In genomic region chr21:45590246-45590725, GRCh38 we compare ENCODE assay signal across 9 cellular contexts. TPM values are rescaled to one million over a fixed set of nuclear protein-coding genes. Genes with fewer than 3 reads are reported as not detected.
DNase-seq lines count a peak whose midpoint lies in the region; ATAC-seq and TF ChIP-seq lines count a peak whose summit lies in the region.
"Had no signal": no experiment of that assay in that cellular context is flagged by ENCODE, and none has a peak within 500 bp of the region (broad histone marks: within the 10 kb centered on the region; RNA-seq: fewer than 3 reads in every experiment).

No MANE protein-coding gene starts in this region.

- peak overlapping the region in 9 of 11 experiments; percentile 29 to 66 (median 53); a peak in 12 of 22 replicates for H3K9ac ChIP-seq in BLaER1 treated with 17β-estradiol and CSF1 and Interleukin-3, amounts not matched to agents 10 nM and 100 nM

- DNase-seq in HL-60 (ENCODE audit: low read depth in 1 of 2, low spot score in 1 of 2), result peak; percentile 41 to 50
- peak; percentile 72 for DNase-seq in activated T-cell treated with anti-CD3 and anti-CD28 coated beads, Interleukin-2, amount 50 U/mL, for 4 hours
- peak in 1 of 2 donors; percentile 17 for DNase-seq in foreskin keratinocyte
- DNase-seq in prostate gland (ENCODE audit: low spot score), result peak; percentile 21
- DNase-seq in vagina (ENCODE audit: extremely low spot score in 2 of 2), result no peak
- DNase-seq in NCI-H526 treated with DMSO at 0.1 percent for 48 hours (lab: John Stamatoyannopoulos, UW), result no peak
- DNase-seq in NCI-H1105 treated with DMSO at 0.1 percent for 48 hours (lab: John Stamatoyannopoulos, UW), result no peak

- H3K36me3 ChIP-seq in BLaER1 treated with 17β-estradiol and CSF1 and Interleukin-3, amounts not matched to agents 10 nM and 100 nM, result no peaks in the 10 kb centered on the region; a peak in 2 of 22 replicates
- H3K36me3 ChIP-seq in prostate gland, result no peaks in the 10 kb centered on the region
- no peaks in the 10 kb centered on the region for H3K36me3 ChIP-seq in vagina

- H3K4me1 ChIP-seq in BLaER1 treated with 17β-estradiol and CSF1 and Interleukin-3, amounts not matched to agents 10 nM and 100 nM, result peaks cover 0 to 46% (median 26%) of the 10 kb centered on the region in 10 experiments; a peak in 16 of 20 replicates
- H3K4me1 ChIP-seq in foreskin keratinocyte (no peaks in the 10 kb centered on the region), prostate gland (replicated peaks) (peaks cover 4% of the 10 kb centered on the region), vagina (peaks cover 16% of the 10 kb centered on the region)

- H3K4me2 ChIP-seq in BLaER1 treated with 17β-estradiol and CSF1 and Interleukin-3, amounts not matched to agents 10 nM and 100 nM, result peak overlapping the region; percentile 65 to 82 (median 72)

- peaks cover 2% of the 10 kb centered on the region for H3K36me3 Mint-ChIP-seq in activated T-cell treated with anti-CD3 and anti-CD28 coated beads, Interleukin-2, amount 50 U/mL, for 4 hours (ENCODE audit: insufficient read depth)

- peaks cover 17% of the 10 kb centered on the region for H3K9me3 Mint-ChIP-seq in activated T-cell treated with anti-CD3 and anti-CD28 coated beads, Interleukin-2, amount 50 U/mL, for 4 hours

- no peak for TF ChIP-seq POLR2A in prostate gland (IDR thresholded peaks at IDR 0.05)
- no peak for TF ChIP-seq POLR2A in vagina (IDR thresholded peaks at IDR 0.05)

- peak overlapping the region; percentile 42 to 68 (median 52); a peak in 16 of 20 replicates for H3K4me3 ChIP-seq in BLaER1 treated with 17β-estradiol and CSF1 and Interleukin-3, amounts not matched to agents 10 nM and 100 nM
- H3K4me3 ChIP-seq in HL-60 (replicated peaks; ENCODE audit: insufficient read depth, low read length), result peak overlapping the region; percentile 55
- H3K4me3 ChIP-seq in prostate gland, result peak overlapping the region; percentile 27 to 38
- H3K4me3 ChIP-seq in vagina, result peak overlapping the region; percentile 37

- intact Hi-C loops in prostate gland (cut with DNase I) (no loop called here), vagina (cut with DNase I) (no loop called here)

- H4K20me1 ChIP-seq in BLaER1 treated with 17β-estradiol and CSF1 and Interleukin-3, amounts not matched to agents 10 nM and 100 nM, result no peaks in the 10 kb centered on the region

- TF ChIP-seq CTCF in HL-60 (IDR thresholded peaks at IDR 0.05; ENCODE audit: insufficient read depth, low read length) (no peak), foreskin keratinocyte (conservative IDR thresholded peaks at IDR 0.05) (no peak), prostate gland (IDR thresholded peaks at IDR 0.05) (no peak), vagina (IDR thresholded peaks at IDR 0.05) (no peak)

- peak overlapping the region; percentile 53 for H3K4me3 Mint-ChIP-seq in activated T-cell treated with anti-CD3 and anti-CD28 coated beads, Interleukin-2, amount 50 U/mL, for 4 hours
- H3K4me3 Mint-ChIP-seq: nephron had no signal

- WGBS in prostate gland, result 4% methylated on average over 38 of the region's 46 CpGs

- H3K27me3 Mint-ChIP-seq in activated T-cell treated with anti-CD3 and anti-CD28 coated beads, Interleukin-2, amount 50 U/mL, for 4 hours (ENCODE audit: low read depth), result peaks cover 14% of the 10 kb centered on the region

- peaks cover 42 to 58% (median 50%) of the 10 kb centered on the region in 11 experiments for H3K9me3 ChIP-seq in BLaER1 treated with 17β-estradiol and CSF1 and Interleukin-3, amounts not matched to agents 10 nM and 100 nM (replicated peaks in 1 of 11)
- H3K9me3 ChIP-seq in prostate gland (no peaks in the 10 kb centered on the region), vagina (peaks cover 7% of the 10 kb centered on the region)

- H3K27me3 ChIP-seq in BLaER1 treated with 17β-estradiol and CSF1 and Interleukin-3, amounts not matched to agents 10 nM and 100 nM, result peaks cover 0 to 3% (median 0%) of the 10 kb centered on the region in 11 experiments; a peak in 5 of 22 replicates
- H3K27me3 ChIP-seq in HL-60 (ENCODE audit: insufficient read depth, poor library complexity, severe bottlenecking) (peaks cover 2% of the 10 kb centered on the region), foreskin keratinocyte (peaks cover 30% of the 10 kb centered on the region), prostate gland (replicated peaks; ENCODE audit: insufficient read depth) (no peaks in the 10 kb centered on the region), vagina (no peaks in the 10 kb centered on the region)

- peaks cover 9% of the 10 kb centered on the region for H3K4me1 Mint-ChIP-seq in activated T-cell treated with anti-CD3 and anti-CD28 coated beads, Interleukin-2, amount 50 U/mL, for 4 hours (ENCODE audit: low read depth)
- H3K4me1 Mint-ChIP-seq: nephron had no signal

- ATAC-seq in activated T-cell treated with anti-CD3 and anti-CD28 coated beads, Interleukin-2, amount 50 U/mL, for 4 hours, result peak; percentile 63 to 70
- ATAC-seq in foreskin keratinocyte, result peak; percentile 72

- H3K27ac ChIP-seq in BLaER1 treated with 17β-estradiol and CSF1 and Interleukin-3, amounts not matched to agents 10 nM and 100 nM, result peak overlapping the region in 5 of 11 experiments; percentile 20 to 58 (median 46); a peak in 7 of 22 replicates
- H3K27ac ChIP-seq in HL-60 (replicated peaks) (no peak overlapping the region), foreskin keratinocyte (no peak overlapping the region), prostate gland (no peak overlapping the region), vagina (no peak overlapping the region)

RNA-seq across cellular contexts. Expression of gene SLC19A1, which starts 48.0 kb away (rescaled TPM):
- 10 to 100 TPM; 69.0 to 94.9 (median 77.7) TPM for total RNA-seq in activated T-cell treated with anti-CD3 and anti-CD28 coated beads, Interleukin-2, amount 50 U/mL, for 4 hours
- 11.3 and 12.7 TPM in 2 replicates for total RNA-seq in foreskin keratinocyte
- 12.1 and 14.7 TPM in 2 replicates for polyA plus RNA-seq in foreskin keratinocyte
- total RNA-seq in prostate gland, result 10 to 100 TPM; 12.2 to 15.5 TPM
- 4.9 TPM for total RNA-seq in vagina

RNA-seq across cellular contexts. Expression of gene PCBP3, which starts 53.2 kb away (rescaled TPM):
- total RNA-seq in activated T-cell treated with anti-CD3 and anti-CD28 coated beads, Interleukin-2, amount 50 U/mL, for 4 hours, result 1 to 10 TPM; 2.7 to 5.7 (median 4.8) TPM
- 0.32 and 0.44 TPM in 2 replicates for total RNA-seq in foreskin keratinocyte
- polyA plus RNA-seq in foreskin keratinocyte, result 0.19 and 0.47 TPM in 2 replicates
- total RNA-seq in prostate gland, result 10 to 100 TPM in 1 of 2 donors, under 1 TPM in 1; 0.77 to 17.2 TPM
- 4.9 TPM for total RNA-seq in vagina

Comparison
In these comparisons a context has a peak if more than half of its experiments do, and no peak if none do; other contexts are left out.
1. DNase-seq: peak in HL-60 (2 of 2), activated T-cell treated with anti-CD3 and anti-CD28 coated beads, Interleukin-2, amount 50 U/mL, for 4 hours (single experiment) and prostate gland (single experiment); none in vagina (0 of 2), NCI-H526 treated with DMSO at 0.1 percent for 48 hours (single experiment) and NCI-H1105 treated with DMSO at 0.1 percent for 48 hours (single experiment).
2. Peak in every context shown above with its lines, with median percentiles within 50 percentile points of each other: H3K4me3 ChIP-seq.